ENCODE assay signal across 25 cellular contexts in the genomic region with DNA sequence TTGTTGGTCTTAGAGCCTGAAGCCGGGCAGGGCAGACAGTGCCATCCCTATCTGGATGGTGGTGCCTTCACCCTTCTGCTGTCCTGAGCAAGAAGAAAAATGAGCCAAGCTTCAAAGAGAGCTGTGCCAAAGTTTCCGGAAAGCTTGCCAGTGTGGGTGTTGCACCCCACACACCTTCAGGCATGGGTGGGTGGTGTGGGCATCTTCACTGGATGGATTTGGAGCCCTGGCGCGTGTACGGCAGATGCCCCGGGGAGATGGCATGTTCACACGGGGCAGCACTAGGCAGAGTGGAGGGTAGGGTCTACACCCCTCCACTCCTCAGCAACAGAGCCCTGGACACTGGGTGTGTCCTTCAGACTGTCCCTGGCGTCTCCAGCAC. TPM values are rescaled to one million over a fixed set of nuclear protein-coding genes. Genes with fewer than 3 reads are reported as not detected.
"Had no signal": no experiment of that assay in that cellular context is flagged by ENCODE, and none has a peak within 500 bp of the region (broad histone marks: within the 10 kb centered on the region; RNA-seq: fewer than 3 reads in every experiment).

No MANE protein-coding gene starts in this region.

- H3K9me3 ChIP-seq: colonic mucosa, esophagus squamous epithelium, gastrocnemius medialis, left lung, lower lobe of right lung had no signal

- FAIRE-seq: endometrium, islet of Langerhans, keratinocyte had no signal

- H3K27ac Mint-ChIP-seq: dendritic cell treated with granulocyte-macrophage colony-stimulating factor and Interleukin-4, amounts not matched to agents 40 ng/mL and 50 ng/mL, for 4 days; effector memory CD8-positive, alpha-beta T cell; endodermal cell had no signal

- H3K4me3 Mint-ChIP-seq: dendritic cell treated with granulocyte-macrophage colony-stimulating factor and Interleukin-4, amounts not matched to agents 40 ng/mL and 50 ng/mL, for 4 days; effector memory CD8-positive, alpha-beta T cell; endodermal cell had no signal

- H3K27me3 ChIP-seq: colonic mucosa, esophagus squamous epithelium, gastrocnemius medialis, heart right ventricle, left lung had no signal

- H3K4me1 ChIP-seq: colonic mucosa had no signal

- H3K4me3 ChIP-seq: colonic mucosa, esophagus squamous epithelium, gastrocnemius medialis, heart right ventricle, left lung, lower lobe of right lung had no signal

- H3K27me3 Mint-ChIP-seq: dendritic cell treated with granulocyte-macrophage colony-stimulating factor and Interleukin-4, amounts not matched to agents 40 ng/mL and 50 ng/mL, for 4 days; effector memory CD8-positive, alpha-beta T cell had no signal

- H3K9me3 Mint-ChIP-seq: dendritic cell treated with granulocyte-macrophage colony-stimulating factor and Interleukin-4, amounts not matched to agents 40 ng/mL and 50 ng/mL, for 4 days; effector memory CD8-positive, alpha-beta T cell had no signal

- H3K36me3 ChIP-seq: colonic mucosa, gastrocnemius medialis had no signal

- H3K27ac ChIP-seq: colonic mucosa, epithelial cell of prostate, esophagus squamous epithelium, gastrocnemius medialis, heart right ventricle, left lung, lower lobe of right lung had no signal

- DNase-seq: colonic mucosa; cortex of kidney; effector CD8-positive, alpha-beta T cell; effector memory CD8-positive, alpha-beta T cell; endodermal cell; erythroblast; esophagus squamous epithelium; foreskin fibroblast; foreskin melanocyte; gastrocnemius medialis; glutamatergic neuron; head of caudate nucleus; heart right ventricle; hippocampal formation; left cardiac atrium; left lung; left ventricle myocardium superior; lower lobe of right lung; mesendoderm; midbrain had no signal

RNA-seq across cellular contexts. Expression of gene TEX22, which starts 50.8 kb away (rescaled TPM):
- total RNA-seq: gastrocnemius medialis had no signal
